24 cellular contexts compared by ENCODE assay signal in genomic region chr11:70725786-70726185, GRCh38.
"Had no signal": no experiment of that assay in that cellular context is flagged by ENCODE, and none has a peak within 500 bp of the region (broad histone marks: within the 10 kb centered on the region; RNA-seq: fewer than 3 reads in every experiment).

No MANE protein-coding gene starts in this region.

- ATAC-seq: activated CD4-positive, alpha-beta T cell treated with anti-CD3 and anti-CD28 coated beads for 36 hours; activated CD8-positive, alpha-beta memory T cell treated with anti-CD3 and anti-CD28 coated beads, Interleukin-2, amount 10 ng/mL, durations not matched to agents 7 days and 5 days; activated CD8-positive, alpha-beta T cell treated with anti-CD3 and anti-CD28 coated beads, Interleukin-2, amount 10 ng/mL, durations not matched to agents 7 days and 5 days; activated naive CD8-positive, alpha-beta T cell treated with anti-CD3 and anti-CD28 coated beads, Interleukin-2, amount 50 U/mL, for 24 hours; esophagus mucosa had no signal

- H3K27ac ChIP-seq: adrenal gland, ascending aorta, brain microvascular endothelial cell, coronary artery, dorsolateral prefrontal cortex had no signal

- H3K36me3 ChIP-seq: adrenal gland, ascending aorta, brain microvascular endothelial cell had no signal

- H3K9me3 ChIP-seq: adrenal gland, ascending aorta had no signal

- H3K4me3 ChIP-seq: adrenal gland, ascending aorta, coronary artery, dorsolateral prefrontal cortex had no signal

- H3K27me3 ChIP-seq: adrenal gland, ascending aorta, brain microvascular endothelial cell, dorsolateral prefrontal cortex had no signal

- DNase-seq: activated CD4-positive, alpha-beta memory T cell treated with anti-CD3 and anti-CD28 coated beads for 36 hours; activated CD4-positive, alpha-beta T cell treated with anti-CD3 and anti-CD28 coated beads for 36 hours; activated CD4-positive, alpha-beta T cell treated with anti-CD3 and anti-CD28 coated beads, Interleukin-2, amount 10 ng/mL, durations not matched to agents 24 days and 14 days; activated CD4-positive, CD25-positive, alpha-beta regulatory T cell; activated CD4-positive, CD25-positive, alpha-beta regulatory T cell treated with anti-CD3 and anti-CD28 coated beads, Interleukin-2, amount 50 U/mL, for 72 hours; activated CD8-positive, alpha-beta memory T cell treated with anti-CD3 and anti-CD28 coated beads, Interleukin-2, amount 10 ng/mL, durations not matched to agents 7 days and 5 days; activated CD8-positive, alpha-beta memory T cell treated with anti-CD3 and anti-CD28 coated beads, Interleukin-2, amount 50 U/mL, for 4 hours; activated CD8-positive, alpha-beta T cell treated with anti-CD3 and anti-CD28 coated beads, Interleukin-2, amount 10 ng/mL, durations not matched to agents 7 days and 5 days; activated effector memory CD4-positive, alpha-beta T cell treated with anti-CD3 and anti-CD28 coated beads, Interleukin-2, amount 50 U/mL, for 16 hours; activated naive CD4-positive, alpha-beta T cell treated with anti-CD3 and anti-CD28 coated beads for 36 hours; activated naive CD8-positive, alpha-beta T cell treated with anti-CD3 and anti-CD28 coated beads for 36 hours; activated naive CD8-positive, alpha-beta T cell treated with anti-CD3 and anti-CD28 coated beads, Interleukin-2, amount 50 U/mL, for 24 hours; activated T-cell treated with anti-CD3 and anti-CD28 coated beads, Interleukin-2, amount 50 U/mL, for 1 hour; activated T-cell treated with anti-CD3 and anti-CD28 coated beads, Interleukin-2, amount 50 U/mL, for 48 hours; adrenal gland; brain microvascular endothelial cell; effector memory CD4-positive, alpha-beta T cell; endodermal cell; foreskin fibroblast; T-helper 2 cell had no signal

- H3K4me1 ChIP-seq: adrenal gland, ascending aorta had no signal
